ENCODE assay signal across 14 cellular contexts in genomic region chr2:220280741-220281140, GRCh38.
"Had no signal": no experiment of that assay in that cellular context is flagged by ENCODE, and none has a peak within 500 bp of the region (broad histone marks: within the 10 kb centered on the region; RNA-seq: fewer than 3 reads in every experiment).

No MANE protein-coding gene starts in this region.

- H3K9me3 ChIP-seq: heart left ventricle, testis, tibial nerve had no signal

- H3K4me1 Mint-ChIP-seq: natural killer cell; neural crest cell; stimulated activated naive B cell treated with anti-CD40 and anti-IgM and Interleukin-4, amounts not matched to agents 10 μg/mL and 1 μg/mL and 100 μg/mL, for 72 hours; stimulated activated naive CD8-positive, alpha-beta T cell treated with anti-CD3 and anti-CD28 coated beads, Interleukin-15, amount 100 ng/mL, for 72 hours had no signal

- H3K27ac Mint-ChIP-seq: dendritic cell treated with granulocyte-macrophage colony-stimulating factor and Interleukin-4, amounts not matched to agents 40 ng/mL and 50 ng/mL, for 4 days; effector memory CD8-positive, alpha-beta T cell; natural killer cell; stimulated activated naive B cell treated with anti-CD40 and anti-IgM and Interleukin-4, amounts not matched to agents 10 μg/mL and 1 μg/mL and 100 μg/mL, for 72 hours had no signal

- H3K4me3 Mint-ChIP-seq: dendritic cell treated with granulocyte-macrophage colony-stimulating factor and Interleukin-4, amounts not matched to agents 40 ng/mL and 50 ng/mL, for 4 days; effector memory CD8-positive, alpha-beta T cell; natural killer cell; neural crest cell; stimulated activated naive B cell treated with anti-CD40 and anti-IgM and Interleukin-4, amounts not matched to agents 10 μg/mL and 1 μg/mL and 100 μg/mL, for 72 hours; stimulated activated naive CD8-positive, alpha-beta T cell treated with anti-CD3 and anti-CD28 coated beads, Interleukin-15, amount 100 ng/mL, for 72 hours had no signal

- H3K36me3 Mint-ChIP-seq: natural killer cell; stimulated activated naive B cell treated with anti-CD40 and anti-IgM and Interleukin-4, amounts not matched to agents 10 μg/mL and 1 μg/mL and 100 μg/mL, for 72 hours had no signal

- H3K27ac ChIP-seq: heart left ventricle, testis, tibial nerve had no signal

- H3K4me1 ChIP-seq: testis had no signal

- H3K27me3 Mint-ChIP-seq: dendritic cell treated with granulocyte-macrophage colony-stimulating factor and Interleukin-4, amounts not matched to agents 40 ng/mL and 50 ng/mL, for 4 days; effector memory CD8-positive, alpha-beta T cell; stimulated activated naive B cell treated with anti-CD40 and anti-IgM and Interleukin-4, amounts not matched to agents 10 μg/mL and 1 μg/mL and 100 μg/mL, for 72 hours; stimulated activated naive CD8-positive, alpha-beta T cell treated with anti-CD3 and anti-CD28 coated beads, Interleukin-15, amount 100 ng/mL, for 72 hours had no signal

- H3K36me3 ChIP-seq: heart left ventricle, tibial nerve had no signal

- H3K4me3 ChIP-seq: heart left ventricle, testis, tibial nerve had no signal

- DNase-seq: effector memory CD8-positive, alpha-beta T cell; heart left ventricle; hippocampal formation; kidney glomerular epithelial cell; natural killer cell; posterior cingulate gyrus; stimulated activated CD4-positive, alpha-beta T cell treated with anti-CD3 and anti-CD28 coated beads, Interleukin-2, amount 100 ng/mL, for 24 hours; stimulated activated CD4-positive, alpha-beta T cell treated with anti-CD3 and anti-CD28 coated beads, Interleukin-4, amount 100 ng/mL, for 4 hours; stimulated activated naive B cell treated with anti-CD40 and anti-IgM and Interleukin-4, amounts not matched to agents 10 μg/mL and 1 μg/mL and 100 μg/mL, for 72 hours; stimulated activated naive CD8-positive, alpha-beta T cell treated with anti-CD3 and anti-CD28 coated beads, Interleukin-15, amount 100 ng/mL, for 72 hours; testis had no signal

- H3K9me3 Mint-ChIP-seq: dendritic cell treated with granulocyte-macrophage colony-stimulating factor and Interleukin-4, amounts not matched to agents 40 ng/mL and 50 ng/mL, for 4 days; neural crest cell had no signal

- H3K27me3 ChIP-seq: heart left ventricle, testis, tibial nerve had no signal
